22 cellular contexts compared by ENCODE assay signal in the genomic region with DNA sequence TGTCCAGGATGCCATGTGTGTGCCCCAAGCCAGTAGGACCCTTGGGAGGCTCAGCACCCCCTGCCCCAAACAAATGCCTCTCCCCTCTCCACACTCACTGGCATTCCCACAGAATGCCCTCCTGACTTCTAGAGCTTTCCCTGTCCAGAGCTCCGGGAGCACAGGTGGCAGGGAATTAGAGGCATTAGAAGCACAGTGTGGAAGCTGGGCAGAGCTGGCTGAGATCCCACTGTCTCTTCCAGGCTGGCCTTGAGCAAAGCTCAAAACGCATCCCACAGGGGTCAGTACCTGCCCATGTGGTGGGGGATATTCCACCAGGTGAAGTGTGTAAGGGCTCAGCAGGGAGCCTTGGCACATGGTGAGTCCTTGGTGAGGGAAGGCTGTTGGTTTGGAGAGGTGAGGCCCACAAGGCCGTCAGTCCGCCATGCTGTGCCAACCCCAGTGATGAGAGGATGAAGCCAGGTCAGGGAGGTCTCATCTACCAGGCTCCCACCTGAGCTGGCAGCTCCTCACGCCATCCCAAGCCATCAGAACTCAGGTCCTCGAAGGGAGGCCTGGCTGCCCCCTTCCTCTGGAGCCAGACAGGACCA. TPM values are rescaled to one million over a fixed set of nuclear protein-coding genes. Genes with fewer than 3 reads are reported as not detected.
DNase-seq lines count a peak whose midpoint lies in the region; ATAC-seq and TF ChIP-seq lines count a peak whose summit lies in the region.
"Had no signal": no experiment of that assay in that cellular context is flagged by ENCODE, and none has a peak within 500 bp of the region (broad histone marks: within the 10 kb centered on the region; RNA-seq: fewer than 3 reads in every experiment).

No MANE protein-coding gene starts in this region.

- ATAC-seq in Right ventricle myocardium superior (ENCODE audit: poor library complexity), result no peak
- ATAC-seq in lower lobe of right lung, result no peak
- ATAC-seq in activated CD8-positive, alpha-beta memory T cell treated with anti-CD3 and anti-CD28 coated beads, Interleukin-2, amount 10 ng/mL, durations not matched to agents 7 days and 5 days, result no peak
- ATAC-seq in HG02840 (IDR thresholded peaks at IDR 0.05; ENCODE audit: low FRiP score, unreplicated experiment), result no peak

- CTCF ChIA-PET in activated CD8-positive, alpha-beta memory T cell treated with anti-CD3 and anti-CD28 coated beads, Interleukin-2, amount 10 ng/mL, durations not matched to agents 7 days and 5 days (lab: Charles Lee), result interaction anchor here (1.2 kb wide), 1 partner anchor 42 kb away, joined by 3 read pairs; no protein-coding TSS in a partner anchor

- H3K4me1 ChIP-seq in left ventricle myocardium inferior (no peaks in the 10 kb centered on the region), lower lobe of right lung (no peaks in the 10 kb centered on the region)
- H3K4me1 ChIP-seq: HAP-1 had no signal

- no peaks in the 10 kb centered on the region for H3K36me3 ChIP-seq in left ventricle myocardium inferior
- H3K36me3 ChIP-seq in WERI-Rb-1, result no peaks in the 10 kb centered on the region; the same call in 1 of the 2 replicates
- peaks cover 18% of the 10 kb centered on the region for H3K36me3 ChIP-seq in lower lobe of right lung
- H3K36me3 ChIP-seq: HAP-1, MG63 had no signal

- H3K27ac Mint-ChIP-seq in activated CD8-positive, alpha-beta memory T cell treated with anti-CD3 and anti-CD28 coated beads, Interleukin-2, amount 10 ng/mL, durations not matched to agents 7 days and 5 days, result no peak overlapping the region
- H3K27ac Mint-ChIP-seq: CD4-positive, CD25-positive, alpha-beta regulatory T cell; HFFc6 had no signal

- no peaks in the 10 kb centered on the region for H3K27me3 ChIP-seq in left ventricle myocardium inferior (ENCODE audit: low read depth)
- no peaks in the 10 kb centered on the region for H3K27me3 ChIP-seq in WERI-Rb-1 (ENCODE audit: insufficient read depth, low read depth, severe bottlenecking)
- H3K27me3 ChIP-seq in lower lobe of right lung (ENCODE audit: low read depth), result no peaks in the 10 kb centered on the region
- H3K27me3 ChIP-seq: MG63 had no signal

- H3K36me3 Mint-ChIP-seq in activated CD8-positive, alpha-beta memory T cell treated with anti-CD3 and anti-CD28 coated beads, Interleukin-2, amount 10 ng/mL, durations not matched to agents 7 days and 5 days, result no peaks in the 10 kb centered on the region

- intact Hi-C loops in Right ventricle myocardium superior (cut with DNase I), result no loop called here
- intact Hi-C loops in left ventricle myocardium inferior (cut with micrococcal nuclease), result no loop called here
- intact Hi-C loops in lower lobe of right lung (cut with DNase I), result no loop called here

- DNase-seq in Right ventricle myocardium superior, result peak; percentile 28
- DNase-seq in left ventricle myocardium inferior, result no peak
- DNase-seq in WERI-Rb-1, result peak; percentile 49
- peak; percentile 21 for DNase-seq in lower lobe of right lung
- DNase-seq in activated CD8-positive, alpha-beta memory T cell treated with anti-CD3 and anti-CD28 coated beads, Interleukin-2, amount 10 ng/mL, durations not matched to agents 7 days and 5 days, result no peak
- DNase-seq in activated CD8-positive, alpha-beta memory T cell treated with anti-CD3 and anti-CD28 coated beads for 24 hours, result no peak
- DNase-seq: CD4-positive, CD25-positive, alpha-beta regulatory T cell; GOT3; HFFc6; KBM-7; MG63; NCI-H1105 treated with DMSO at 0.1 percent for 48 hours; NCI-H146; NCI-H1930; NCI-H2107; NCI-H446; NCI-H524 treated with DMSO at 0.1 percent for 48 hours; NCI-H82; RPMI8226; SHP77 treated with DMSO at 0.1 percent for 48 hours had no signal

- H3K27ac ChIP-seq in left ventricle myocardium inferior (replicated peaks) (no peak overlapping the region), WERI-Rb-1 (no peak overlapping the region), lower lobe of right lung (no peak overlapping the region)

- H3K9me3 ChIP-seq in left ventricle myocardium inferior (replicated peaks) (no peaks in the 10 kb centered on the region), WERI-Rb-1 (ENCODE audit: severe bottlenecking) (no peaks in the 10 kb centered on the region), lower lobe of right lung (no peaks in the 10 kb centered on the region)
- H3K9me3 ChIP-seq: HAP-1, MG63 had no signal

- no peak overlapping the region for H3K4me3 ChIP-seq in left ventricle myocardium inferior
- H3K4me3 ChIP-seq in WERI-Rb-1 (ENCODE audit: low read depth, low read length), result no peak overlapping the region
- no peak overlapping the region for H3K4me3 ChIP-seq in lower lobe of right lung
- H3K4me3 ChIP-seq: HAP-1, MG63 had no signal

- no peaks in the 10 kb centered on the region for H3K27me3 Mint-ChIP-seq in activated CD8-positive, alpha-beta memory T cell treated with anti-CD3 and anti-CD28 coated beads, Interleukin-2, amount 10 ng/mL, durations not matched to agents 7 days and 5 days
- H3K27me3 Mint-ChIP-seq: CD4-positive, CD25-positive, alpha-beta regulatory T cell had no signal

- no peaks in the 10 kb centered on the region for H3K9me3 Mint-ChIP-seq in activated CD8-positive, alpha-beta memory T cell treated with anti-CD3 and anti-CD28 coated beads, Interleukin-2, amount 10 ng/mL, durations not matched to agents 7 days and 5 days (ENCODE audit: low read depth)
- H3K9me3 Mint-ChIP-seq: HFFc6 had no signal

- H3K4me3 Mint-ChIP-seq in activated CD8-positive, alpha-beta memory T cell treated with anti-CD3 and anti-CD28 coated beads, Interleukin-2, amount 10 ng/mL, durations not matched to agents 7 days and 5 days, result no peak overlapping the region
- H3K4me3 Mint-ChIP-seq: CD4-positive, CD25-positive, alpha-beta regulatory T cell; HFFc6 had no signal

- H3K4me1 Mint-ChIP-seq in activated CD8-positive, alpha-beta memory T cell treated with anti-CD3 and anti-CD28 coated beads, Interleukin-2, amount 10 ng/mL, durations not matched to agents 7 days and 5 days, result no peaks in the 10 kb centered on the region
- H3K4me1 Mint-ChIP-seq: CD4-positive, CD25-positive, alpha-beta regulatory T cell had no signal

- no peak for TF ChIP-seq CTCF in left ventricle myocardium inferior (IDR thresholded peaks at IDR 0.05; ENCODE audit: borderline replicate concordance)
- TF ChIP-seq CTCF in WERI-Rb-1 (IDR thresholded peaks at IDR 0.05; ENCODE audit: low read depth, low read length), result 0 out of 2 replicates have a peak, but pooled peaks have one; percentile 9
- no peak for TF ChIP-seq CTCF in lower lobe of right lung (IDR thresholded peaks at IDR 0.05)

RNA-seq across cellular contexts. Expression of a gene that starts 18.1 kb away (rescaled TPM):
- 11.7 TPM for total RNA-seq in Right ventricle myocardium superior
- 11.3 TPM for total RNA-seq in left ventricle myocardium inferior
- 23.4 TPM for total RNA-seq in lower lobe of right lung
- 10 to 100 TPM; 15.1 to 18.4 TPM for total RNA-seq in activated CD8-positive, alpha-beta memory T cell treated with anti-CD3 and anti-CD28 coated beads, Interleukin-2, amount 10 ng/mL, durations not matched to agents 7 days and 5 days

RNA-seq across cellular contexts. Expression of a gene that starts 43.4 kb away (rescaled TPM):
- total RNA-seq in Right ventricle myocardium superior (not detected), left ventricle myocardium inferior (not detected), lower lobe of right lung (2.1 TPM)
- 1 to 10 TPM; 8.0 to 9.3 TPM for total RNA-seq in activated CD8-positive, alpha-beta memory T cell treated with anti-CD3 and anti-CD28 coated beads, Interleukin-2, amount 10 ng/mL, durations not matched to agents 7 days and 5 days

Comparison
In these comparisons a context has a peak if more than half of its experiments do, and no peak if none do; other contexts are left out.
1. DNase-seq: peak in Right ventricle myocardium superior (single experiment), WERI-Rb-1 (single experiment) and lower lobe of right lung (single experiment); none in left ventricle myocardium inferior (single experiment), activated CD8-positive, alpha-beta memory T cell treated with anti-CD3 and anti-CD28 coated beads, Interleukin-2, amount 10 ng/mL, durations not matched to agents 7 days and 5 days (single experiment) and activated CD8-positive, alpha-beta memory T cell treated with anti-CD3 and anti-CD28 coated beads for 24 hours (single experiment).